In genomic region chr15:89665449-89666146, GRCh38 we compare ENCODE assay signal across 7 cellular contexts. TPM values are rescaled to one million over a fixed set of nuclear protein-coding genes. Genes with fewer than 3 reads are reported as not detected.
DNase-seq lines count a peak whose midpoint lies in the region; TF ChIP-seq lines count a peak whose summit lies in the region.

No MANE protein-coding gene starts in this region.

- H3K36me3 ChIP-seq in colonic mucosa (no peaks in the 10 kb centered on the region), testis (ENCODE audit: low read depth, missing control alignments) (no peaks in the 10 kb centered on the region)

- H3K4me3 ChIP-seq in colonic mucosa: peak overlapping the region; percentile 30
- peak overlapping the region; percentile 48 to 54 for H3K4me3 ChIP-seq in testis

- TF ChIP-seq POLR2A in testis (IDR thresholded peaks at IDR 0.05): no peak

- H3K4me1 ChIP-seq in colonic mucosa (no peaks in the 10 kb centered on the region), testis (peaks cover 10% of the 10 kb centered on the region)

- WGBS in testis, 2 donors: 0 to 3% methylated on average over 17 to 60 of the region's 72 CpGs

- DNase-seq in GM19238 (ENCODE audit: insufficient read length, low spot score) (peak; percentile 42), NCI-H2171 treated with DMSO at 0.1 percent for 48 hours (lab: John Stamatoyannopoulos, UW) (peak; percentile 11), colonic mucosa (peak; percentile 58), left kidney (ENCODE audit: low read depth, low spot score) (peak; percentile 82), testis (peak; percentile 69), SIG-M5 (lab: John Stamatoyannopoulos, UW) (no peak)
- DNase-seq in effector CD4-positive, alpha-beta T cell: no peak

- no peak for TF ChIP-seq CTCF in colonic mucosa (IDR thresholded peaks at IDR 0.05)
- no peak for TF ChIP-seq CTCF in testis (IDR thresholded peaks at IDR 0.05)

- intact Hi-C loops in colonic mucosa (cut with DNase I) (no loop called here), testis (cut with DNase I; ENCODE audit: low total_unique reads) (no loop called here)

- H3K9ac ChIP-seq in colonic mucosa (ENCODE audit: low read depth in 2 of 2, low read length in 2 of 2): peak overlapping the region; percentile 40 to 83

- H3K9me3 ChIP-seq in colonic mucosa (no peaks in the 10 kb centered on the region), testis (no peaks in the 10 kb centered on the region)

- H3K27me3 ChIP-seq in colonic mucosa: no peaks in the 10 kb centered on the region
- H3K27me3 ChIP-seq in testis: no peaks in the 10 kb centered on the region

- H3K27ac ChIP-seq in colonic mucosa (peak overlapping the region; percentile 63), testis (peak overlapping the region; percentile 55 to 78)

RNA-seq across cellular contexts. Expression of gene KIF7, which starts 10.3 kb away (rescaled TPM):
- total RNA-seq in colonic mucosa (1 to 10 TPM; 1.1 to 1.2 TPM), testis (1 to 10 TPM; 5.6 to 7.6 TPM)
- 2.6 TPM for polyA plus RNA-seq in testis (ENCODE audit: insufficient read depth, low read depth, low replicate concordance)

RNA-seq across cellular contexts. Expression of gene PLIN1, which starts 13.6 kb away (rescaled TPM):
- total RNA-seq in colonic mucosa (1 to 10 TPM in 1 of 2 donors, under 1 TPM in 1; 0.90 to 1.2 TPM), testis (10 to 100 TPM in 1 of 2 donors, 1 to 10 TPM in 1; 9.1 to 18.5 TPM)
- polyA plus RNA-seq in testis (ENCODE audit: insufficient read depth, low read depth, low replicate concordance): 13.5 TPM

RNA-seq across cellular contexts. Expression of gene PEX11A, which starts 25.0 kb away (rescaled TPM):
- total RNA-seq in colonic mucosa (10 to 100 TPM; 14.7 to 19.0 TPM), testis (10 to 100 TPM; 12.3 to 15.0 TPM)
- 31.8 TPM for polyA plus RNA-seq in testis (ENCODE audit: insufficient read depth, low read depth, low replicate concordance)

RNA-seq across cellular contexts. Expression of gene WDR93, which starts 25.0 kb away (rescaled TPM):
- total RNA-seq in colonic mucosa: under 1 TPM in 1 of 2 donors, not detected in 1; 0.13 TPM
- 10 to 100 TPM in 1 of 2 donors, 1 to 10 TPM in 1; 8.1 to 12.3 TPM for total RNA-seq in testis
- 31.9 TPM for polyA plus RNA-seq in testis (ENCODE audit: insufficient read depth, low read depth, low replicate concordance)

Comparison
In these comparisons a context has a peak if more than half of its experiments do, and no peak if none do; other contexts are left out.
1. DNase-seq: peak in GM19238 (single experiment), NCI-H2171 treated with DMSO at 0.1 percent for 48 hours (single experiment), colonic mucosa (single experiment), left kidney (single experiment) and testis (single experiment); none in SIG-M5 (single experiment) and effector CD4-positive, alpha-beta T cell (single experiment).
2. RNA of gene PLIN1, which starts 13.6 kb away (total RNA-seq): 9.1 to 18.5 TPM in testis; 0.90 to 1.2 TPM in colonic mucosa; every median in the first group is over 4 times any median in the second.